1 cellular context compared by ENCODE assay signal in genomic region chr1:154429841-154430611, GRCh38.
TF ChIP-seq lines count a peak whose summit lies in the region.

No MANE protein-coding gene starts in this region.

TF ChIP-seq in liver, 16 proteins besides CTCF, POLR2A, EP300 and RAD21 (continued from another document):
- no peak for TF ChIP-seq REST (IDR thresholded peaks at IDR 0.05)
